Comparison of ENCODE assay signal across 23 cellular contexts in the genomic region with DNA sequence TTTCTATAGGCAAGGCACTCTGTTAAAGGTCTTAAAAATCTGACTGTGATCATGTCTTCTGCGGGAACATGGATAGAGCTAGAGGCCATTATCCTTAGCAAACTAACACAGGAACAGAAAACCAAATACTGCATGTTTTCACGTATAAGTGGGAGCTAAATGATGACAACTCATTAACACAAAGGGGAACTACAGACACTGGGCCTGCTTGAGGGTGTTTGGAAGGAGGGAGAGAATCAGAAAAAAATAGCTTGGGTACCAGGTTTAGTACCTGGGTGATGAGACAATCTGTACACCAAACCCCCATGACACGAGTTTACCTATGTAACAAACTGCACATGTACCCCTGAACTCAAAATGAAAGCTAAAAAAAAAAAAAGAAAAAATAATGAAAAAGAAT.
"Had no signal": no experiment of that assay in that cellular context is flagged by ENCODE, and none has a peak within 500 bp of the region (broad histone marks: within the 10 kb centered on the region; RNA-seq: fewer than 3 reads in every experiment).

No MANE protein-coding gene starts in this region.

- H3K4me3 Mint-ChIP-seq: activated CD4-positive, alpha-beta memory T cell treated with anti-CD3 and anti-CD28 coated beads for 36 hours; activated CD4-positive, alpha-beta T cell treated with anti-CD3 and anti-CD28 coated beads, Interleukin-2, amount 10 ng/mL, durations not matched to agents 7 days and 5 days; activated naive CD8-positive, alpha-beta T cell treated with anti-CD3 and anti-CD28 coated beads, Interleukin-2, amount 50 U/mL, for 24 hours; activated T-cell treated with anti-CD3 and anti-CD28 coated beads, Interleukin-2, amount 50 U/mL, for 4 hours; central memory CD8-positive, alpha-beta T cell; T-cell had no signal

- ATAC-seq: activated naive CD4-positive, alpha-beta T cell treated with anti-CD3 and anti-CD28 coated beads, Interleukin-2, amount 50 U/mL, for 72 hours; activated naive CD8-positive, alpha-beta T cell treated with anti-CD3 and anti-CD28 coated beads, Interleukin-2, amount 50 U/mL, for 24 hours; activated T-cell treated with anti-CD3 and anti-CD28 coated beads, Interleukin-2, amount 50 U/mL, for 4 hours; body of pancreas; T-cell had no signal

- H3K4me1 ChIP-seq: ascending aorta had no signal

- H3K27me3 ChIP-seq: ascending aorta, body of pancreas had no signal

- H3K27ac ChIP-seq: ascending aorta, body of pancreas had no signal

- DNase-seq: activated CD4-positive, alpha-beta memory T cell treated with anti-CD3 and anti-CD28 coated beads for 36 hours; activated CD4-positive, alpha-beta T cell treated with anti-CD3 and anti-CD28 coated beads, Interleukin-2, amount 10 ng/mL, durations not matched to agents 7 days and 5 days; activated CD4-positive, CD25-positive, alpha-beta regulatory T cell; activated CD8-positive, alpha-beta memory T cell treated with anti-CD3 and anti-CD28 coated beads for 24 hours; activated effector memory CD4-positive, alpha-beta T cell treated with anti-CD3 and anti-CD28 coated beads, Interleukin-2, amount 50 U/mL, for 16 hours; activated naive CD4-positive, alpha-beta T cell treated with Interleukin-2 at 50 U/mL for 16 hours; activated naive CD8-positive, alpha-beta T cell treated with anti-CD3 and anti-CD28 coated beads, Interleukin-2, amount 50 U/mL, for 24 hours; activated T-cell treated with anti-CD3 and anti-CD28 coated beads, Interleukin-2, amount 50 U/mL, for 4 hours; amniotic stem cell; body of pancreas; MV-4-11; NCI-H1092 treated with DMSO at 0.1 percent for 48 hours; NCI-H1417 treated with DMSO at 0.1 percent for 48 hours; NCI-H1694 treated with DMSO at 0.1 percent for 48 hours; NCI-H2081; NCI-H510A treated with DMSO at 0.1 percent for 48 hours; SIG-M5; T-cell; T-helper 2 cell; T1000 had no signal

- H3K9me3 ChIP-seq: ascending aorta, body of pancreas had no signal

- H3K27me3 Mint-ChIP-seq: activated CD4-positive, alpha-beta memory T cell treated with anti-CD3 and anti-CD28 coated beads for 36 hours; activated CD4-positive, alpha-beta T cell treated with anti-CD3 and anti-CD28 coated beads, Interleukin-2, amount 10 ng/mL, durations not matched to agents 7 days and 5 days; central memory CD8-positive, alpha-beta T cell; T-cell had no signal

- H3K4me1 Mint-ChIP-seq: central memory CD8-positive, alpha-beta T cell; T-cell had no signal

- H3K27ac Mint-ChIP-seq: activated CD4-positive, alpha-beta memory T cell treated with anti-CD3 and anti-CD28 coated beads for 36 hours; activated CD4-positive, alpha-beta T cell treated with anti-CD3 and anti-CD28 coated beads, Interleukin-2, amount 10 ng/mL, durations not matched to agents 7 days and 5 days; activated naive CD4-positive, alpha-beta T cell treated with anti-CD3 and anti-CD28 coated beads, Interleukin-2, amount 50 U/mL, for 72 hours; activated naive CD8-positive, alpha-beta T cell treated with anti-CD3 and anti-CD28 coated beads, Interleukin-2, amount 50 U/mL, for 24 hours; T-cell had no signal

- H3K9me3 Mint-ChIP-seq: activated CD4-positive, alpha-beta memory T cell treated with anti-CD3 and anti-CD28 coated beads for 36 hours; activated CD4-positive, alpha-beta T cell treated with anti-CD3 and anti-CD28 coated beads, Interleukin-2, amount 10 ng/mL, durations not matched to agents 7 days and 5 days; activated naive CD4-positive, alpha-beta T cell treated with anti-CD3 and anti-CD28 coated beads, Interleukin-2, amount 50 U/mL, for 72 hours; activated naive CD8-positive, alpha-beta T cell treated with anti-CD3 and anti-CD28 coated beads, Interleukin-2, amount 50 U/mL, for 24 hours; activated T-cell treated with anti-CD3 and anti-CD28 coated beads, Interleukin-2, amount 50 U/mL, for 4 hours; central memory CD8-positive, alpha-beta T cell; T-cell had no signal

- H3K36me3 ChIP-seq: ascending aorta had no signal

- H3K4me3 ChIP-seq: ascending aorta, body of pancreas had no signal

- H3K36me3 Mint-ChIP-seq: activated CD4-positive, alpha-beta memory T cell treated with anti-CD3 and anti-CD28 coated beads for 36 hours; activated naive CD4-positive, alpha-beta T cell treated with anti-CD3 and anti-CD28 coated beads, Interleukin-2, amount 50 U/mL, for 72 hours; T-cell had no signal
